In the genomic region with DNA sequence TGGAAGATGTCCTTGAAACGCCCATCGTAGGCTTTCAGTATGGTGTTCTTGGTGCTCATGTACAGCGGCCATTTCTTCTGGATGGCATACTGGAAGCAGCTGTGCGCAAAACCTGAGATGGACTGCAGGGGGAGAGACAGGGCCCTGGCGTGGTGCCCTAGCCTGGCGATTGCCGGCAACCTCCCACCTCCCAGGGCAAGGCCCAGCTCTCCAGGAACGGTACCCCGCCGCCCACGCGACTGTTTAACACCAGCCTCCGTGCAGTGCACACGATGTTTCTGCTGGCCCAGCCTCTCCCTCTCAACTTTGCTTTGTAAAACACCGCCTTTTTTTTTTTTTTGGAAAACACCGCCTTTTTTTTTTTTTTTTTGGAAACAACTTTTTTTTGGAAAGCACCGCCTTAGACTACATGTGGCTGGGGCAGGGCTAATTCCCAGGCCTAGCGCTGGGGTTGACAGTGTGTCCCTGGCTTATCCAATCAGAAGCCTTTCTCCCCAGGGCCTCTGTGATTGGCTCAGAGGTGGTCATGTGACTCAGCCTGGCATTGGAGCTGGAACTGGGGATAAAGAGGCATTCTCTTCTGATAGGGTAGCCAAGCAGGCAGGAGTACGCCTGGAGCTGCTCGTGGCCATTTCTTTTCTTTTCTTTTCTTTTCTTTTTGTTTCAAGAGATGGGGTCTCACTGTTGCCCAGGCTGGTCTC, we compare ENCODE assay signal across 8 cellular contexts. TPM values are rescaled to one million over a fixed set of nuclear protein-coding genes. Genes with fewer than 3 reads are reported as not detected.
A peak's percentile ranks its signal among the peaks of the same experiment; 100 is the strongest.
DNase-seq lines count a peak whose midpoint lies in the region; ATAC-seq and TF ChIP-seq lines count a peak whose summit lies in the region.

No MANE protein-coding gene starts in this region.

- intact Hi-C loops in activated T-helper 1 cell treated with anti-CD3 and anti-CD28 coated beads, Interleukin-12 subunit alpha, Interleukin-12 subunit beta, Interleukin-2, Interleukin-4 antibody, amounts not matched to agents 30 ng/mL and 10 ng/mL and 1 ng/mL, durations not matched to agents 14 hours and 24 hours and 36 hours (cut with micrococcal nuclease): loop anchor here (1.0 kb wide), 3 partner anchors 189 to 347 kb away; no protein-coding TSS in a partner anchor

- peaks cover 71% of the 10 kb centered on the region for H3K36me3 Mint-ChIP-seq in T-helper 2 cell treated with Interferon-gamma antibody and Interleukin-4, amounts not matched to agents 5 μg/mL and 100 μg/mL, for 36 hours (ENCODE audit: low read depth)
- H3K36me3 Mint-ChIP-seq in activated T-helper 1 cell treated with anti-CD3 and anti-CD28 coated beads, Interleukin-12 subunit alpha, Interleukin-12 subunit beta, Interleukin-2, Interleukin-4 antibody, amounts not matched to agents 30 ng/mL and 10 ng/mL and 1 ng/mL, durations not matched to agents 14 hours and 24 hours and 36 hours (ENCODE audit: low read depth): peaks cover 47% of the 10 kb centered on the region

- H3K27ac ChIP-seq in foreskin keratinocyte: no peak overlapping the region

- H3K9me3 Mint-ChIP-seq in T-helper 2 cell treated with Interferon-gamma antibody and Interleukin-4, amounts not matched to agents 5 μg/mL and 100 μg/mL, for 36 hours: no peaks in the 10 kb centered on the region
- no peaks in the 10 kb centered on the region for H3K9me3 Mint-ChIP-seq in activated T-helper 1 cell treated with anti-CD3 and anti-CD28 coated beads, Interleukin-12 subunit alpha, Interleukin-12 subunit beta, Interleukin-2, Interleukin-4 antibody, amounts not matched to agents 30 ng/mL and 10 ng/mL and 1 ng/mL, durations not matched to agents 14 hours and 24 hours and 36 hours

- POLR2A ChIA-PET in AG04449 (lab: Yijun Ruan, JAX): no interaction called here

- CTCF ChIA-PET in AG04449 (lab: Yijun Ruan, JAX): interaction anchor here (0.8 to 10.3 kb wide), 13 partner anchors 10 to 347 kb away, joined by 3 to 69 read pairs (median 4); no protein-coding TSS in a partner anchor

- ATAC-seq in foreskin keratinocyte (peak; percentile 70), GM21576 (IDR thresholded peaks at IDR 0.05; ENCODE audit: unreplicated experiment) (no peak)

- H3K27me3 ChIP-seq in foreskin keratinocyte: no peaks in the 10 kb centered on the region

- TF ChIP-seq CTCF in AG04449 (IDR thresholded peaks at IDR 0.05; ENCODE audit: insufficient read depth, low read length, missing control alignments) (peak; percentile 21), GM12865 (IDR thresholded peaks at IDR 0.05; ENCODE audit: insufficient read depth, low read depth, low read length, missing control alignments) (peak; percentile 9), foreskin keratinocyte (conservative IDR thresholded peaks at IDR 0.05) (peak; percentile 54)

- H3K4me3 ChIP-seq in AG04449 (ENCODE audit: low read depth, low read length): no peak overlapping the region
- H3K4me3 ChIP-seq in GM12865 (ENCODE audit: low read depth, low read length): no peak overlapping the region

- no peak overlapping the region for H3K4me3 Mint-ChIP-seq in T-helper 2 cell treated with Interferon-gamma antibody and Interleukin-4, amounts not matched to agents 5 μg/mL and 100 μg/mL, for 36 hours
- no peak overlapping the region for H3K4me3 Mint-ChIP-seq in activated T-helper 1 cell treated with anti-CD3 and anti-CD28 coated beads, Interleukin-12 subunit alpha, Interleukin-12 subunit beta, Interleukin-2, Interleukin-4 antibody, amounts not matched to agents 30 ng/mL and 10 ng/mL and 1 ng/mL, durations not matched to agents 14 hours and 24 hours and 36 hours

- H3K4me1 Mint-ChIP-seq in T-helper 2 cell treated with Interferon-gamma antibody and Interleukin-4, amounts not matched to agents 5 μg/mL and 100 μg/mL, for 36 hours (ENCODE audit: low read depth): peaks cover 10% of the 10 kb centered on the region
- H3K4me1 Mint-ChIP-seq in activated T-helper 1 cell treated with anti-CD3 and anti-CD28 coated beads, Interleukin-12 subunit alpha, Interleukin-12 subunit beta, Interleukin-2, Interleukin-4 antibody, amounts not matched to agents 30 ng/mL and 10 ng/mL and 1 ng/mL, durations not matched to agents 14 hours and 24 hours and 36 hours (ENCODE audit: low read depth): peaks cover 4% of the 10 kb centered on the region

- peak overlapping the region; percentile 20 for H3K27ac Mint-ChIP-seq in T-helper 2 cell treated with Interferon-gamma antibody and Interleukin-4, amounts not matched to agents 5 μg/mL and 100 μg/mL, for 36 hours
- no peak overlapping the region for H3K27ac Mint-ChIP-seq in activated T-helper 1 cell treated with anti-CD3 and anti-CD28 coated beads, Interleukin-12 subunit alpha, Interleukin-12 subunit beta, Interleukin-2, Interleukin-4 antibody, amounts not matched to agents 30 ng/mL and 10 ng/mL and 1 ng/mL, durations not matched to agents 14 hours and 24 hours and 36 hours

- DNase-seq in AG04449 (ENCODE audit: low read depth, low spot score): no peak
- peak; percentile 34 for DNase-seq in GM12865 (ENCODE audit: low read depth)
- DNase-seq in T-helper 2 cell treated with Interferon-gamma antibody and Interleukin-4, amounts not matched to agents 5 μg/mL and 100 μg/mL, for 36 hours (ENCODE audit: low spot score): no peak
- DNase-seq in foreskin keratinocyte: peak in 1 of 2 donors; percentile 9
- no peak for DNase-seq in LoVo (ENCODE audit: low spot score)
- no peak for DNase-seq in activated T-helper 1 cell treated with anti-CD3 and anti-CD28 coated beads, Interleukin-12 subunit alpha, Interleukin-12 subunit beta, Interleukin-2, Interleukin-4 antibody, amounts not matched to agents 30 ng/mL and 10 ng/mL and 1 ng/mL, durations not matched to agents 14 hours and 24 hours and 36 hours (ENCODE audit: low spot score)
- no peak for DNase-seq in NCI-H146 treated with DMSO at 0.1 percent for 48 hours (lab: John Stamatoyannopoulos, UW; ENCODE audit: unreplicated experiment)

- no peaks in the 10 kb centered on the region for H3K27me3 Mint-ChIP-seq in T-helper 2 cell treated with Interferon-gamma antibody and Interleukin-4, amounts not matched to agents 5 μg/mL and 100 μg/mL, for 36 hours (ENCODE audit: low read depth)
- no peaks in the 10 kb centered on the region for H3K27me3 Mint-ChIP-seq in activated T-helper 1 cell treated with anti-CD3 and anti-CD28 coated beads, Interleukin-12 subunit alpha, Interleukin-12 subunit beta, Interleukin-2, Interleukin-4 antibody, amounts not matched to agents 30 ng/mL and 10 ng/mL and 1 ng/mL, durations not matched to agents 14 hours and 24 hours and 36 hours (ENCODE audit: insufficient read depth)

- H3K4me1 ChIP-seq in foreskin keratinocyte: no peaks in the 10 kb centered on the region

RNA-seq across cellular contexts. Expression of a gene that starts 14.7 kb away (rescaled TPM):
- 60.1 and 69.6 TPM in 2 replicates for total RNA-seq in foreskin keratinocyte
- polyA plus RNA-seq in foreskin keratinocyte: 75.0 and 88.2 TPM in 2 replicates
- total RNA-seq in activated T-helper 1 cell treated with anti-CD3 and anti-CD28 coated beads, Interleukin-12 subunit alpha, Interleukin-12 subunit beta, Interleukin-2, Interleukin-4 antibody, amounts not matched to agents 30 ng/mL and 10 ng/mL and 1 ng/mL, durations not matched to agents 14 hours and 24 hours and 36 hours: 94.1 and 96.3 TPM in 2 replicates
